In the genomic region with DNA sequence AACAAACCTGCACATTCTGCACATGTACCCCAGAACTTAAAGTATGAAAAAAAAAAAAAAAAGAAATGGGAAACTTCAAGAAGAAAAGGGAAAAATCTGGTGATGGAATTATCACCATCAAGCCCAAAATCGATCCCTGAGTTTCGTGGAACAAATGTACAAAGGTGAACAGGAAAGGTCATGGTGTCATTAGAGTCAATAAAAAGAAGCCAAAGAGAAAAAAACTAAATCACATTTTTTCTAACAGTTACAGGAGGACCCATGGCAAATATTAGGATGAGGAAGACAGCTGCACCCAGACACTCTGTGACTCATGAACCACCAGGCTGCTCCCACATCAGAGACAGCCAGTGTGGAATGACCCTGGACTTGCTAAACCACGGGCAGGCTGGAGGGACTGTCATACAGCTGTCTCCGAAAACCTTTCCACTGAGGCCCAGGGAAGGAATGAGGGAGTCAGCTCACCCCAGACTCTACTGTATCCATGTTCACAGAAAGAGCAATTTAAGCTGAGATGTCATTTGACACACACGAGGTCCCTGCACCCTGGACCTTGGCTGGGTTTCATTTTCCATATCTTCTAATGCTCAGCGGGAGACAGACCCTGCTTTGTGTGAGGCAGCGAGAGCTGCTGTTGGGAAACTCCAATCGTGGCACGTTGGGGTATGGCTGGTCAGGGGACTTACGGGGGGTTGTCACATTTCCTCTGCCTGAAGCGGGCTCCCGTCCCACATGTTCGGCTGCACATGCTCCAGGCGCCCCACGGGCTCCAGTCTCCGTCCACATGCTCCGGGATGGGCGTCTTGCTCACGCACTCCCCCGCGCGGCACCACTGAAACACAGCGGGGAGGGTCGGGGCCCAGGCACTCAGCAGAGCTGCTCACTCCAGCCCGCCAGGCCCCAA, we compare ENCODE assay signal across 1 cellular context.
A peak's percentile ranks its signal among the peaks of the same experiment; 100 is the strongest.
TF ChIP-seq lines count a peak whose summit lies in the region.

No MANE protein-coding gene starts in this region.

TF ChIP-seq in HepG2, 621 proteins besides CTCF, POLR2A, EP300 and RAD21 (continued from another document and continues in another):
- TF ChIP-seq, protein P1, sequence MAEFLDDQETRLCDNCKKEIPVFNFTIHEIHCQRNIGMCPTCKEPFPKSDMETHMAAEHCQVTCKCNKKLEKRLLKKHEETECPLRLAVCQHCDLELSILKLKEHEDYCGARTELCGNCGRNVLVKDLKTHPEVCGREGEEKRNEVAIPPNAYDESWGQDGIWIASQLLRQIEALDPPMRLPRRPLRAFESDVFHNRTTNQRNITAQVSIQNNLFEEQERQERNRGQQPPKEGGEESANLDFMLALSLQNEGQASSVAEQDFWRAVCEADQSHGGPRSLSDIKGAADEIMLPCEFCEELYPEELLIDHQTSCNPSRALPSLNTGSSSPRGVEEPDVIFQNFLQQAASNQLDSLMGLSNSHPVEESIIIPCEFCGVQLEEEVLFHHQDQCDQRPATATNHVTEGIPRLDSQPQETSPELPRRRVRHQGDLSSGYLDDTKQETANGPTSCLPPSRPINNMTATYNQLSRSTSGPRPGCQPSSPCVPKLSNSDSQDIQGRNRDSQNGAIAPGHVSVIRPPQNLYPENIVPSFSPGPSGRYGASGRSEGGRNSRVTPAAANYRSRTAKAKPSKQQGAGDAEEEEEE (CRISPR knock-in tag; IDR thresholded peaks at IDR 0.05; ENCODE audit: borderline replicate concordance), result peak; percentile 89; the same call in 1 of the 2 replicates
- TF ChIP-seq PPARG (CRISPR knock-in tag; conservative IDR thresholded peaks at IDR 0.05), result no peak
- TF ChIP-seq, protein P2, sequence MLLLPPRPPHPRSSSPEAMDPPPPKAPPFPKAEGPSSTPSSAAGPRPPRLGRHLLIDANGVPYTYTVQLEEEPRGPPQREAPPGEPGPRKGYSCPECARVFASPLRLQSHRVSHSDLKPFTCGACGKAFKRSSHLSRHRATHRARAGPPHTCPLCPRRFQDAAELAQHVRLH (CRISPR knock-in tag; IDR thresholded peaks at IDR 0.05; ENCODE audit: borderline replicate concordance, low read depth), result peak; percentile 51; the same call in 1 of the 2 replicates
- TF ChIP-seq ISL2 (CRISPR knock-in tag; IDR thresholded peaks at IDR 0.05), result peak; percentile 42; the same call in 1 of the 2 replicates
- no peak for TF ChIP-seq ONECUT2 (CRISPR knock-in tag; IDR thresholded peaks at IDR 0.05)
- TF ChIP-seq ZNF225 (CRISPR knock-in tag; IDR thresholded peaks at IDR 0.05), result peak; percentile 41; the same call in 1 of the 2 replicates
- TF ChIP-seq ZSCAN31 (CRISPR knock-in tag; IDR thresholded peaks at IDR 0.05; ENCODE audit: low read depth), result peak; percentile 56; the same call in 1 of the 2 replicates
- no peak for TF ChIP-seq ZSCAN22 (CRISPR knock-in tag; IDR thresholded peaks at IDR 0.05)
- TF ChIP-seq KLF12 (CRISPR knock-in tag; IDR thresholded peaks at IDR 0.05; ENCODE audit: borderline replicate concordance), result no peak
- peak; percentile 87 for TF ChIP-seq TBX2 (CRISPR knock-in tag; IDR thresholded peaks at IDR 0.05; ENCODE audit: borderline replicate concordance)
- TF ChIP-seq THAP11 (CRISPR knock-in tag; IDR thresholded peaks at IDR 0.05), result peak; percentile 31; the same call in 1 of the 2 replicates
- TF ChIP-seq, protein P3, sequence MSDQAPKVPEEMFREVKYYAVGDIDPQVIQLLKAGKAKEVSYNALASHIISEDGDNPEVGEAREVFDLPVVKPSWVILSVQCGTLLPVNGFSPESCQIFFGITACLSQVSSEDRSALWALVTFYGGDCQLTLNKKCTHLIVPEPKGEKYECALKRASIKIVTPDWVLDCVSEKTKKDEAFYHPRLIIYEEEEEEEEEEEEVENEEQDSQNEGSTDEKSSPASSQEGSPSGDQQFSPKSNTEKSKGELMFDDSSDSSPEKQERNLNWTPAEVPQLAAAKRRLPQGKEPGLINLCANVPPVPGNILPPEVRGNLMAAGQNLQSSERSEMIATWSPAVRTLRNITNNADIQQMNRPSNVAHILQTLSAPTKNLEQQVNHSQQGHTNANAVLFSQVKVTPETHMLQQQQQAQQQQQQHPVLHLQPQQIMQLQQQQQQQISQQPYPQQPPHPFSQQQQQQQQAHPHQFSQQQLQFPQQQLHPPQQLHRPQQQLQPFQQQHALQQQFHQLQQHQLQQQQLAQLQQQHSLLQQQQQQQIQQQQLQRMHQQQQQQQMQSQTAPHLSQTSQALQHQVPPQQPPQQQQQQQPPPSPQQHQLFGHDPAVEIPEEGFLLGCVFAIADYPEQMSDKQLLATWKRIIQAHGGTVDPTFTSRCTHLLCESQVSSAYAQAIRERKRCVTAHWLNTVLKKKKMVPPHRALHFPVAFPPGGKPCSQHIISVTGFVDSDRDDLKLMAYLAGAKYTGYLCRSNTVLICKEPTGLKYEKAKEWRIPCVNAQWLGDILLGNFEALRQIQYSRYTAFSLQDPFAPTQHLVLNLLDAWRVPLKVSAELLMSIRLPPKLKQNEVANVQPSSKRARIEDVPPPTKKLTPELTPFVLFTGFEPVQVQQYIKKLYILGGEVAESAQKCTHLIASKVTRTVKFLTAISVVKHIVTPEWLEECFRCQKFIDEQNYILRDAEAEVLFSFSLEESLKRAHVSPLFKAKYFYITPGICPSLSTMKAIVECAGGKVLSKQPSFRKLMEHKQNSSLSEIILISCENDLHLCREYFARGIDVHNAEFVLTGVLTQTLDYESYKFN (CRISPR knock-in tag; conservative IDR thresholded peaks at IDR 0.05), result no peak
- no peak for TF ChIP-seq ZNF761 (CRISPR knock-in tag; conservative IDR thresholded peaks at IDR 0.05)
- TF ChIP-seq, protein P4, sequence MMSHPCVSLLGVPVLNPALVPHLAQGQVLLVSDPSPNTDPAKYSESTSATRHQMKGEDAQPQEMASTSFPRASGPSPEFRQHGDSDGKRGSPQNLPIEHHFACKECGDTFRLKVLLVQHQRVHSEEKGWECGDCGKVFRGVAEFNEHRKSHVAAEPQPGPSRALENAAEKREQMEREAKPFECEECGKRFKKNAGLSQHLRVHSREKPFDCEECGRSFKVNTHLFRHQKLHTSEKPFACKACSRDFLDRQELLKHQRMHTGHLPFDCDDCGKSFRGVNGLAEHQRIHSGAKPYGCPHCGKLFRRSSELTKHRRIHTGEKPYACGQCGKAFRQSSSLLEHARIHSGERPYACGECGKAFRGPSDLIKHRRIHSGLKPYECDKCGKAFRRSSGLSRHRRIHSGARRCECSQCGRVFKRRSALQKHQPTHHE (CRISPR knock-in tag; IDR thresholded peaks at IDR 0.05; ENCODE audit: borderline replicate concordance), result 0 out of 2 replicates have a peak, but pooled peaks have one; percentile 60
- no peak for TF ChIP-seq FOXJ3 (CRISPR knock-in tag; IDR thresholded peaks at IDR 0.05; ENCODE audit: borderline replicate concordance)
- TF ChIP-seq ZNF652 (CRISPR knock-in tag; IDR thresholded peaks at IDR 0.05; ENCODE audit: borderline replicate concordance, low read depth), result no peak
- TF ChIP-seq HIVEP1 (CRISPR knock-in tag; IDR thresholded peaks at IDR 0.05), result peak; percentile 81
- TF ChIP-seq, protein P5, sequence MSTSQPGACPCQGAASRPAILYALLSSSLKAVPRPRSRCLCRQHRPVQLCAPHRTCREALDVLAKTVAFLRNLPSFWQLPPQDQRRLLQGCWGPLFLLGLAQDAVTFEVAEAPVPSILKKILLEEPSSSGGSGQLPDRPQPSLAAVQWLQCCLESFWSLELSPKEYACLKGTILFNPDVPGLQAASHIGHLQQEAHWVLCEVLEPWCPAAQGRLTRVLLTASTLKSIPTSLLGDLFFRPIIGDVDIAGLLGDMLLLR (CRISPR knock-in tag; IDR thresholded peaks at IDR 0.05), result peak; percentile 89
- no peak for TF ChIP-seq KDM5A (IDR thresholded peaks at IDR 0.05; ENCODE audit: borderline replicate concordance, low read length)
- TF ChIP-seq, protein P6, sequence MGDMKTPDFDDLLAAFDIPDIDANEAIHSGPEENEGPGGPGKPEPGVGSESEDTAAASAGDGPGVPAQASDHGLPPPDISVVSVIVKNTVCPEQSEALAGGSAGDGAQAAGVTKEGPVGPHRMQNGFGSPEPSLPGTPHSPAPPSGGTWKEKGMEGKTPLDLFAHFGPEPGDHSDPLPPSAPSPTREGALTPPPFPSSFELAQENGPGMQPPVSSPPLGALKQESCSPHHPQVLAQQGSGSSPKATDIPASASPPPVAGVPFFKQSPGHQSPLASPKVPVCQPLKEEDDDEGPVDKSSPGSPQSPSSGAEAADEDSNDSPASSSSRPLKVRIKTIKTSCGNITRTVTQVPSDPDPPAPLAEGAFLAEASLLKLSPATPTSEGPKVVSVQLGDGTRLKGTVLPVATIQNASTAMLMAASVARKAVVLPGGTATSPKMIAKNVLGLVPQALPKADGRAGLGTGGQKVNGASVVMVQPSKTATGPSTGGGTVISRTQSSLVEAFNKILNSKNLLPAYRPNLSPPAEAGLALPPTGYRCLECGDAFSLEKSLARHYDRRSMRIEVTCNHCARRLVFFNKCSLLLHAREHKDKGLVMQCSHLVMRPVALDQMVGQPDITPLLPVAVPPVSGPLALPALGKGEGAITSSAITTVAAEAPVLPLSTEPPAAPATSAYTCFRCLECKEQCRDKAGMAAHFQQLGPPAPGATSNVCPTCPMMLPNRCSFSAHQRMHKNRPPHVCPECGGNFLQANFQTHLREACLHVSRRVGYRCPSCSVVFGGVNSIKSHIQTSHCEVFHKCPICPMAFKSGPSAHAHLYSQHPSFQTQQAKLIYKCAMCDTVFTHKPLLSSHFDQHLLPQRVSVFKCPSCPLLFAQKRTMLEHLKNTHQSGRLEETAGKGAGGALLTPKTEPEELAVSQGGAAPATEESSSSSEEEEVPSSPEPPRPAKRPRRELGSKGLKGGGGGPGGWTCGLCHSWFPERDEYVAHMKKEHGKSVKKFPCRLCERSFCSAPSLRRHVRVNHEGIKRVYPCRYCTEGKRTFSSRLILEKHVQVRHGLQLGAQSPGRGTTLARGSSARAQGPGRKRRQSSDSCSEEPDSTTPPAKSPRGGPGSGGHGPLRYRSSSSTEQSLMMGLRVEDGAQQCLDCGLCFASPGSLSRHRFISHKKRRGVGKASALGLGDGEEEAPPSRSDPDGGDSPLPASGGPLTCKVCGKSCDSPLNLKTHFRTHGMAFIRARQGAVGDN (CRISPR knock-in tag; IDR thresholded peaks at IDR 0.05), result peak; percentile 97
- TF ChIP-seq REL (CRISPR knock-in tag; conservative IDR thresholded peaks at IDR 0.05), result 0 out of 2 replicates have a peak, but pooled peaks have one; percentile 43
- no peak for TF ChIP-seq JUN (CRISPR knock-in tag; IDR thresholded peaks at IDR 0.05)
- TF ChIP-seq, protein P7, sequence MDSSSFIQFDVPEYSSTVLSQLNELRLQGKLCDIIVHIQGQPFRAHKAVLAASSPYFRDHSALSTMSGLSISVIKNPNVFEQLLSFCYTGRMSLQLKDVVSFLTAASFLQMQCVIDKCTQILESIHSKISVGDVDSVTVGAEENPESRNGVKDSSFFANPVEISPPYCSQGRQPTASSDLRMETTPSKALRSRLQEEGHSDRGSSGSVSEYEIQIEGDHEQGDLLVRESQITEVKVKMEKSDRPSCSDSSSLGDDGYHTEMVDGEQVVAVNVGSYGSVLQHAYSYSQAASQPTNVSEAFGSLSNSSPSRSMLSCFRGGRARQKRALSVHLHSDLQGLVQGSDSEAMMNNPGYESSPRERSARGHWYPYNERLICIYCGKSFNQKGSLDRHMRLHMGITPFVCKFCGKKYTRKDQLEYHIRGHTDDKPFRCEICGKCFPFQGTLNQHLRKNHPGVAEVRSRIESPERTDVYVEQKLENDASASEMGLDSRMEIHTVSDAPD (CRISPR knock-in tag; IDR thresholded peaks at IDR 0.05), result no peak
- TF ChIP-seq ARID2 (CRISPR knock-in tag; IDR thresholded peaks at IDR 0.05; ENCODE audit: borderline replicate concordance), result no peak
- TF ChIP-seq MXD4 (CRISPR knock-in tag; IDR thresholded peaks at IDR 0.05), result peak; percentile 89
- TF ChIP-seq, protein P8, sequence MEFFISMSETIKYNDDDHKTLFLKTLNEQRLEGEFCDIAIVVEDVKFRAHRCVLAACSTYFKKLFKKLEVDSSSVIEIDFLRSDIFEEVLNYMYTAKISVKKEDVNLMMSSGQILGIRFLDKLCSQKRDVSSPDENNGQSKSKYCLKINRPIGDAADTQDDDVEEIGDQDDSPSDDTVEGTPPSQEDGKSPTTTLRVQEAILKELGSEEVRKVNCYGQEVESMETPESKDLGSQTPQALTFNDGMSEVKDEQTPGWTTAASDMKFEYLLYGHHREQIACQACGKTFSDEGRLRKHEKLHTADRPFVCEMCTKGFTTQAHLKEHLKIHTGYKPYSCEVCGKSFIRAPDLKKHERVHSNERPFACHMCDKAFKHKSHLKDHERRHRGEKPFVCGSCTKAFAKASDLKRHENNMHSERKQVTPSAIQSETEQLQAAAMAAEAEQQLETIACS (CRISPR knock-in tag; IDR thresholded peaks at IDR 0.05), result no peak
- no peak for TF ChIP-seq ZNF879 (CRISPR knock-in tag; IDR thresholded peaks at IDR 0.05)
- peak; percentile 58 for TF ChIP-seq HNF4A (CRISPR knock-in tag; IDR thresholded peaks at IDR 0.05)
- peak; percentile 91 for TF ChIP-seq SAFB2 (CRISPR knock-in tag; IDR thresholded peaks at IDR 0.05; ENCODE audit: borderline replicate concordance, low read depth)
- TF ChIP-seq STAG1 (CRISPR knock-in tag; IDR thresholded peaks at IDR 0.05), result peak; percentile 67
- TF ChIP-seq ZNF253 (CRISPR knock-in tag; IDR thresholded peaks at IDR 0.05; ENCODE audit: borderline replicate concordance), result 0 out of 2 replicates have a peak, but pooled peaks have one; percentile 31
- 0 out of 2 replicates have a peak, but pooled peaks have one; percentile 58 for TF ChIP-seq ZNF569 (CRISPR knock-in tag; IDR thresholded peaks at IDR 0.05; ENCODE audit: borderline replicate concordance)
- TF ChIP-seq, protein P9, sequence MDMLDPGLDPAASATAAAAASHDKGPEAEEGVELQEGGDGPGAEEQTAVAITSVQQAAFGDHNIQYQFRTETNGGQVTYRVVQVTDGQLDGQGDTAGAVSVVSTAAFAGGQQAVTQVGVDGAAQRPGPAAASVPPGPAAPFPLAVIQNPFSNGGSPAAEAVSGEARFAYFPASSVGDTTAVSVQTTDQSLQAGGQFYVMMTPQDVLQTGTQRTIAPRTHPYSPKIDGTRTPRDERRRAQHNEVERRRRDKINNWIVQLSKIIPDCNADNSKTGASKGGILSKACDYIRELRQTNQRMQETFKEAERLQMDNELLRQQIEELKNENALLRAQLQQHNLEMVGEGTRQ (IDR thresholded peaks at IDR 0.05; ENCODE audit: low read depth, low read length), result no peak
- TF ChIP-seq, protein P9 (CRISPR knock-in tag; IDR thresholded peaks at IDR 0.05; ENCODE audit: borderline replicate concordance), result no peak
- TF ChIP-seq ARHGAP35 (CRISPR knock-in tag; IDR thresholded peaks at IDR 0.05; ENCODE audit: borderline replicate concordance), result peak; percentile 84
- TF ChIP-seq ZNF772 (CRISPR knock-in tag; IDR thresholded peaks at IDR 0.05), result peak; percentile 94
- TF ChIP-seq ZNF10 (CRISPR knock-in tag; IDR thresholded peaks at IDR 0.05; ENCODE audit: borderline replicate concordance, low read depth), result no peak
- TF ChIP-seq ISX (CRISPR knock-in tag; conservative IDR thresholded peaks at IDR 0.05), result no peak
